Comparison of ENCODE assay signal across 7 cellular contexts in the genomic region with DNA sequence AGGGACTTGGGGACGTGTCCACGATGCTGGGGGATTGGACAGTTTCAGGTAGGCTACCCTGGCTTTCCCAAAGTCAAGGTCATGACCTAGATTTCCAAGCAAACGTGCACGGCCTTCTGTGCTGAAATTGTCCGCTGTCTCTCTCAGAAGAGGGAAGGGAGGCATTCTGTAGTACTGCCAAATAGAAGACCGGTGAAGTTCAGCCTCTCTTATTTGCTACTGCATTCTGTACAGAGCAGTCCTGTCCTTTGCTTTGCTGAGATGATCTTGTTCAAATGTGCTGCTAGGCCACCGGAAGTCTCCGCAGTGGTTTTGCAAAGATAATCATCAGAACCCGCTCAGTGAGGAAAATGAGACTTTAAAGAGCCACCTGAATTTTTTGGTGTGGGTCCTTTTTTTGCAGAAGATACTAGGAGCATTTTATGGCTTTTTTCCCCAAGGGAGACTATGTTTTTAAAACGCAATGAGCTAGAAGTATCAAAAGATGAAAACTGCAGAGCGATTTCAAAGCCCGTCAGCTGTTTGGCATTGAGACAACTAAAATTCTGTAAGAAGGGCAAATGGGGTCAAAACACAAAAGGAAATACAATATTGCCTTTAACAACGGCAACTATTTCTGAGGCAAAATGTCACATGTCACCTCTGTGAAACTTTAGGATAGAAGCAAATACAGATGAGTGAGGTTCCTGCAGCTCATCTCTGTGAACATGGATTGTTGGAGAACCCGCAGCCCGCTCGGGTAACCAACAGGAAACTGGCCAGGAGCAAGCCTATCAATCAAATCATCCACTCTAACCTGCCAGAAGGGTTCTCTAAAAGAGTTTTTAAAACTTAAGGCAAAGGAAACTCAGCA. TPM values are rescaled to one million over a fixed set of nuclear protein-coding genes. Genes with fewer than 3 reads are reported as not detected.
DNase-seq lines count a peak whose midpoint lies in the region; ATAC-seq lines count a peak whose summit lies in the region.

No MANE protein-coding gene starts in this region.

- H3K4me1 Mint-ChIP-seq in stimulated activated naive CD8-positive, alpha-beta T cell treated with anti-CD3 and anti-CD28 coated beads, Interleukin-15, Interleukin-2, amounts not matched to agents 100 ng/mL and 50 ng/mL, for 24 hours (ENCODE audit: low read depth), result peaks cover 47% of the 10 kb centered on the region

- no peaks in the 10 kb centered on the region for H3K9me3 Mint-ChIP-seq in stimulated activated naive CD8-positive, alpha-beta T cell treated with anti-CD3 and anti-CD28 coated beads, Interleukin-15, Interleukin-2, amounts not matched to agents 100 ng/mL and 50 ng/mL, for 24 hours

- peak; percentile 11 for DNase-seq in NCI-H510A (lab: John Stamatoyannopoulos, UW)
- DNase-seq in activated T-cell treated with anti-CD3 and anti-CD28 coated beads for 1 hour (ENCODE audit: low read depth), result peak; percentile 33
- DNase-seq in kidney tubule cell (ENCODE audit: low spot score), result peak; percentile 13
- no peak for DNase-seq in MG63
- DNase-seq in H4 (ENCODE audit: low spot score), result no peak

- no peaks in the 10 kb centered on the region for H3K27me3 ChIP-seq in MG63

- no peaks in the 10 kb centered on the region for H3K27me3 Mint-ChIP-seq in stimulated activated naive CD8-positive, alpha-beta T cell treated with anti-CD3 and anti-CD28 coated beads, Interleukin-15, Interleukin-2, amounts not matched to agents 100 ng/mL and 50 ng/mL, for 24 hours

- H3K36me3 ChIP-seq in MG63, result peaks cover 8% of the 10 kb centered on the region

- H3K36me3 Mint-ChIP-seq in stimulated activated naive CD8-positive, alpha-beta T cell treated with anti-CD3 and anti-CD28 coated beads, Interleukin-15, Interleukin-2, amounts not matched to agents 100 ng/mL and 50 ng/mL, for 24 hours (ENCODE audit: low read depth), result no peaks in the 10 kb centered on the region

- H3K27ac Mint-ChIP-seq in stimulated activated naive CD8-positive, alpha-beta T cell treated with anti-CD3 and anti-CD28 coated beads, Interleukin-15, Interleukin-2, amounts not matched to agents 100 ng/mL and 50 ng/mL, for 24 hours, result peak overlapping the region; percentile 49

- H3K4me3 ChIP-seq in MG63, result no peak overlapping the region

- no peak for ATAC-seq in GM21367 (IDR thresholded peaks at IDR 0.05; ENCODE audit: unreplicated experiment)

- no peaks in the 10 kb centered on the region for H3K9me3 ChIP-seq in MG63

- H3K4me3 Mint-ChIP-seq in stimulated activated naive CD8-positive, alpha-beta T cell treated with anti-CD3 and anti-CD28 coated beads, Interleukin-15, Interleukin-2, amounts not matched to agents 100 ng/mL and 50 ng/mL, for 24 hours, result peak overlapping the region; percentile 79

RNA-seq across cellular contexts. Expression of gene NMT2, which starts 1.3 kb away (rescaled TPM):
- 115 and 134 TPM in 2 replicates for total RNA-seq in MG63 (2014; rRNA removed; shearing (Covaris generic); ENCODE audit: low replicate concordance)
- 17.1 and 25.7 TPM in 2 replicates for total RNA-seq in H4 (2014; rRNA removed; shearing (Covaris generic))

Comparison
In these comparisons a context has a peak if more than half of its experiments do, and no peak if none do; other contexts are left out.
1. DNase-seq: peak in NCI-H510A (single experiment), activated T-cell treated with anti-CD3 and anti-CD28 coated beads for 1 hour (single experiment) and kidney tubule cell (single experiment); none in MG63 (single experiment) and H4 (single experiment).